17 cellular contexts compared by ENCODE assay signal in genomic region chr13:46663216-46663615, GRCh38.
DNase-seq lines count a peak whose midpoint lies in the region; ATAC-seq, FAIRE-seq and TF ChIP-seq lines count a peak whose summit lies in the region.
"Had no signal": no experiment of that assay in that cellular context is flagged by ENCODE, and none has a peak within 500 bp of the region (broad histone marks: within the 10 kb centered on the region; RNA-seq: fewer than 3 reads in every experiment).

No MANE protein-coding gene starts in this region.

- H2AFZ ChIP-seq in smooth muscle cell (ENCODE audit: low read depth): no peak overlapping the region

- no peak for FAIRE-seq in kidney (lab: Jason Lieb, UNC)
- FAIRE-seq: A204.1 had no signal

- H4K20me1 ChIP-seq in smooth muscle cell (ENCODE audit: low read depth): peaks cover 38% of the 10 kb centered on the region

- H3F3A ChIP-seq in smooth muscle cell (ENCODE audit: low read depth): peaks cover 33% of the 10 kb centered on the region

- peaks cover 2% of the 10 kb centered on the region for H3K9me3 Mint-ChIP-seq in activated CD8-positive, alpha-beta memory T cell treated with anti-CD3 and anti-CD28 coated beads, Interleukin-2, amount 10 ng/mL, durations not matched to agents 7 days and 5 days (ENCODE audit: low read depth)
- H3K9me3 Mint-ChIP-seq in T-cell: no peaks in the 10 kb centered on the region
- H3K9me3 Mint-ChIP-seq: activated naive CD4-positive, alpha-beta T cell treated with anti-CD3 and anti-CD28 coated beads, Interleukin-2, amount 50 U/mL, for 24 hours; T-helper 2 cell treated with Interferon-gamma antibody and Interleukin-4, amounts not matched to agents 5 μg/mL and 100 μg/mL, for 36 hours had no signal

- ATAC-seq in activated CD8-positive, alpha-beta memory T cell treated with anti-CD3 and anti-CD28 coated beads, Interleukin-2, amount 10 ng/mL, durations not matched to agents 7 days and 5 days: no peak
- no peak for ATAC-seq in T-cell (replicated peaks in 1 of 4)
- ATAC-seq: activated CD8-positive, alpha-beta T cell treated with anti-CD3 and anti-CD28 coated beads, Interleukin-2, amount 10 ng/mL, durations not matched to agents 7 days and 5 days; upper lobe of right lung had no signal

- TF ChIP-seq CTCF in kidney (IDR thresholded peaks at IDR 0.05; ENCODE audit: borderline replicate concordance, extremely low read depth, insufficient read depth) (no peak), smooth muscle cell (IDR thresholded peaks at IDR 0.05; ENCODE audit: borderline replicate concordance, insufficient read depth, poor library complexity, severe bottlenecking) (no peak), uterus (IDR thresholded peaks at IDR 0.05) (no peak), foreskin fibroblast (IDR thresholded peaks at IDR 0.05; ENCODE audit: low read depth, low read length) (no peak)

- POLR2A ChIA-PET in T-cell (lab: Charles Lee): interaction anchor here in 1 of 2 donors (1.0 kb wide), 1 partner anchor 10 kb away, joined by 3 read pairs; no protein-coding TSS in a partner anchor

- peaks cover 31% of the 10 kb centered on the region for H3K4me1 Mint-ChIP-seq in activated CD8-positive, alpha-beta memory T cell treated with anti-CD3 and anti-CD28 coated beads, Interleukin-2, amount 10 ng/mL, durations not matched to agents 7 days and 5 days
- peaks cover 50 to 58% (median 54%) of the 10 kb centered on the region in 3 donors for H3K4me1 Mint-ChIP-seq in T-cell

- no peaks in the 10 kb centered on the region for H3K27me3 ChIP-seq in smooth muscle cell (ENCODE audit: low read depth)
- no peaks in the 10 kb centered on the region for H3K27me3 ChIP-seq in uterus
- H3K27me3 ChIP-seq: upper lobe of right lung had no signal

- H3K36me3 ChIP-seq in kidney (ENCODE audit: control insufficient read depth in 1 of 2, insufficient read depth in 2 of 2, low read length in 2 of 2): no peaks in the 10 kb centered on the region
- H3K36me3 ChIP-seq in smooth muscle cell (ENCODE audit: low read depth): no peaks in the 10 kb centered on the region
- H3K36me3 ChIP-seq in uterus: no peaks in the 10 kb centered on the region
- H3K36me3 ChIP-seq: upper lobe of right lung had no signal

- H3K27me3 Mint-ChIP-seq in activated CD8-positive, alpha-beta memory T cell treated with anti-CD3 and anti-CD28 coated beads, Interleukin-2, amount 10 ng/mL, durations not matched to agents 7 days and 5 days: no peaks in the 10 kb centered on the region
- no peaks in the 10 kb centered on the region for H3K27me3 Mint-ChIP-seq in T-cell
- H3K27me3 Mint-ChIP-seq: activated naive CD4-positive, alpha-beta T cell treated with anti-CD3 and anti-CD28 coated beads, Interleukin-2, amount 50 U/mL, for 24 hours had no signal

- peaks cover 56% of the 10 kb centered on the region for H3K79me2 ChIP-seq in smooth muscle cell (ENCODE audit: low read depth)

- peak overlapping the region; percentile 35 for H3K4me2 ChIP-seq in smooth muscle cell

- no peak for DNase-seq in activated CD8-positive, alpha-beta memory T cell treated with anti-CD3 and anti-CD28 coated beads, Interleukin-2, amount 10 ng/mL, durations not matched to agents 7 days and 5 days
- DNase-seq in activated CD8-positive, alpha-beta memory T cell treated with anti-CD3 and anti-CD28 coated beads, Interleukin-2, amount 50 U/mL, for 48 hours: no peak
- DNase-seq in T-cell: no peak
- DNase-seq in kidney: no peak
- DNase-seq in smooth muscle cell (lab: John Stamatoyannopoulos, UW; ENCODE audit: unreplicated experiment): no peak
- no peak for DNase-seq in uterus
- DNase-seq in foreskin fibroblast: no peak
- no peak for DNase-seq in NCI-H2196 treated with DMSO at 0.1 percent for 48 hours (lab: John Stamatoyannopoulos, UW; ENCODE audit: unreplicated experiment)
- DNase-seq: activated CD8-positive, alpha-beta T cell treated with anti-CD3 and anti-CD28 coated beads, Interleukin-2, amount 10 ng/mL, durations not matched to agents 7 days and 5 days; DMS53; NCI-H446; nucleus accumbens; upper lobe of right lung had no signal

- H3K9me3 ChIP-seq in kidney (ENCODE audit: control insufficient read depth in 1 of 2, low read length in 2 of 2): no peaks in the 10 kb centered on the region
- no peaks in the 10 kb centered on the region for H3K9me3 ChIP-seq in smooth muscle cell (replicated peaks; ENCODE audit: low read depth)
- no peaks in the 10 kb centered on the region for H3K9me3 ChIP-seq in uterus
- H3K9me3 ChIP-seq: upper lobe of right lung had no signal

- H3K4me1 ChIP-seq in kidney (ENCODE audit: control insufficient read depth in 1 of 2, insufficient read depth in 1 of 2, low read depth in 1 of 2, low read length in 2 of 2) (peaks cover 40 to 46% of the 10 kb centered on the region in 2 donors), smooth muscle cell (ENCODE audit: low read depth) (peaks cover 39% of the 10 kb centered on the region), uterus (peaks cover 0 to 12% of the 10 kb centered on the region in 2 donors)

- H3K9ac ChIP-seq in kidney (ENCODE audit: low read length in 2 of 2): no peak overlapping the region
- H3K9ac ChIP-seq in smooth muscle cell (ENCODE audit: low read depth): peak overlapping the region; percentile 41

- H3K4me3 ChIP-seq in kidney (ENCODE audit: low read length in 2 of 2): no peak overlapping the region
- H3K4me3 ChIP-seq in smooth muscle cell: no peak overlapping the region
- H3K4me3 ChIP-seq in uterus: no peak overlapping the region
- H3K4me3 ChIP-seq in foreskin fibroblast (ENCODE audit: low read depth in 1 of 2, low read length in 2 of 2): no peak overlapping the region
- H3K4me3 ChIP-seq: upper lobe of right lung had no signal

- TF ChIP-seq POLR2A in uterus (IDR thresholded peaks at IDR 0.05): no peak

- H3K4me3 Mint-ChIP-seq in activated CD8-positive, alpha-beta memory T cell treated with anti-CD3 and anti-CD28 coated beads, Interleukin-2, amount 10 ng/mL, durations not matched to agents 7 days and 5 days: no peak overlapping the region
- no peak overlapping the region for H3K4me3 Mint-ChIP-seq in T-cell
- H3K4me3 Mint-ChIP-seq: activated CD8-positive, alpha-beta T cell treated with anti-CD3 and anti-CD28 coated beads, Interleukin-2, amount 10 ng/mL, durations not matched to agents 7 days and 5 days; activated naive CD4-positive, alpha-beta T cell treated with anti-CD3 and anti-CD28 coated beads, Interleukin-2, amount 50 U/mL, for 24 hours; T-helper 2 cell treated with Interferon-gamma antibody and Interleukin-4, amounts not matched to agents 5 μg/mL and 100 μg/mL, for 36 hours had no signal

- peaks cover 5% of the 10 kb centered on the region for H3K36me3 Mint-ChIP-seq in activated CD8-positive, alpha-beta memory T cell treated with anti-CD3 and anti-CD28 coated beads, Interleukin-2, amount 10 ng/mL, durations not matched to agents 7 days and 5 days
- peaks cover 12% of the 10 kb centered on the region for H3K36me3 Mint-ChIP-seq in T-cell

- intact Hi-C loops in kidney (cut with DNase I): no loop called here
- intact Hi-C loops in uterus (cut with DNase I; ENCODE audit: low total_unique reads): no loop called here

- CTCF ChIA-PET in activated CD8-positive, alpha-beta memory T cell treated with anti-CD3 and anti-CD28 coated beads, Interleukin-2, amount 10 ng/mL, durations not matched to agents 7 days and 5 days (lab: Charles Lee): no interaction called here
- CTCF ChIA-PET in T-cell (lab: Charles Lee): interaction anchor here (1.2 to 1.7 kb wide), 3 partner anchors 10 to 111 kb away, joined by 4 to 5 read pairs (median 5); no protein-coding TSS in a partner anchor

- WGBS in smooth muscle cell (ENCODE audit: low lambda C conversion rate): 59% methylated on average over 1 of the region's 1 CpG

- H3K27ac ChIP-seq in kidney (ENCODE audit: low read depth in 2 of 2, low read length in 2 of 2) (peak overlapping the region; percentile 37 to 49), smooth muscle cell (ENCODE audit: low read depth) (peak overlapping the region; percentile 80), uterus (peak overlapping the region in 1 of 2 donors; percentile 67)
- H3K27ac ChIP-seq: RWPE1, upper lobe of right lung had no signal

- H3K27ac Mint-ChIP-seq in activated CD8-positive, alpha-beta memory T cell treated with anti-CD3 and anti-CD28 coated beads, Interleukin-2, amount 10 ng/mL, durations not matched to agents 7 days and 5 days: peak overlapping the region; percentile 44
- peak overlapping the region; percentile 17 to 50 for H3K27ac Mint-ChIP-seq in T-cell
- H3K27ac Mint-ChIP-seq: activated CD8-positive, alpha-beta T cell treated with anti-CD3 and anti-CD28 coated beads, Interleukin-2, amount 10 ng/mL, durations not matched to agents 7 days and 5 days; activated naive CD4-positive, alpha-beta T cell treated with anti-CD3 and anti-CD28 coated beads, Interleukin-2, amount 50 U/mL, for 24 hours; T-helper 2 cell treated with Interferon-gamma antibody and Interleukin-4, amounts not matched to agents 5 μg/mL and 100 μg/mL, for 36 hours had no signal
